ENCODE assay signal across 1 cellular context in the genomic region with DNA sequence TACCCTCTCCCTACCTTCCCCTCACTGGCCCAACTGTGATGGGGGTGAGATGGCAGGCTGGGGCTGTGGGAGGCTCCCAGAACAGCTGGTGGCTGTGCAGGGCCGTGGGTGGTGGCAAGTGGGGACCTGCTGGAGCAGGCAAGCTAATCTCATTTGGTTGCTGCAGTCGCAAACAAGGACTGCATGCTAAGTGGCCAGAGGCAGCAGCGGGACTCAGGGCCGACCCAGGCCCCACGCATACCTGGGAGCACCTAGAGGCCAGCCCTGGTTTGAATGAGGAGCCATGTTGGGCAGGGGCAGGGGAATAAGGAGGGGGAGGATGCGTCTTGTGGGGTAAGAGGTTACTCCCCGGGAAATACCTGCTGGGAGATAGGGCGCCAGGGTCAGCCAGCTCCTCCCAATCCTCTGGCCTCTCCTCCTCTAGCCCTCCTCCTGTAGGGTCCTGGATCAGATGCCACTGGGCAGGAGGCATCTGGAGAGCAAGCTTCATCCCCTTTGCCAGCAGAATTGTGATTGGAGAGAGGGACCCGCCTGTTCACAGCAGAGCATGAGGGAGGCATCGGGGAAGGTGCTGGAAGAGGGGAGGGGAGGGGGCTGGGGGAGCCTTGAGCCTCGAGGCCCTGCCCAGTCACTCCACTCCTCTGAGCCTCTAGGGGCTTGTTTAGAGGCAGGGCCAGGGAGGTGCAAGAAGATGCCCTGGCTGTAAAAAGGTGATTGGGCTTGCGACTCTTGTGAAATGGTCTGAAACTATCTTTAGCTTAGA.
TF ChIP-seq lines count a peak whose summit lies in the region.

No MANE protein-coding gene starts in this region.

TF ChIP-seq in GM23338, 12 proteins besides CTCF, POLR2A, EP300 and RAD21 (continued from another document):
- TF ChIP-seq REST (IDR thresholded peaks at IDR 0.05; ENCODE audit: unreplicated experiment) (no peak), ZNF331 (CRISPR knock-in tag; IDR thresholded peaks at IDR 0.05; ENCODE audit: low read depth) (no peak), ZNF114 (CRISPR knock-in tag; IDR thresholded peaks at IDR 0.05) (no peak), STAT1 (IDR thresholded peaks at IDR 0.05; ENCODE audit: unreplicated experiment) (no peak), POLR2AphosphoS5 (IDR thresholded peaks at IDR 0.05; ENCODE audit: low read depth) (no peak), ZNF462 (CRISPR knock-in tag; IDR thresholded peaks at IDR 0.05) (no peak), EZH2 (IDR thresholded peaks at IDR 0.05; ENCODE audit: low read depth, unreplicated experiment) (no peak), JUNB (IDR thresholded peaks at IDR 0.05; ENCODE audit: unreplicated experiment) (no peak), NANOG (IDR thresholded peaks at IDR 0.05; ENCODE audit: borderline replicate concordance) (no peak), CREB1 (CRISPR knock-in tag; IDR thresholded peaks at IDR 0.05; ENCODE audit: low read depth) (no peak)
- TF ChIP-seq, protein P1, sequence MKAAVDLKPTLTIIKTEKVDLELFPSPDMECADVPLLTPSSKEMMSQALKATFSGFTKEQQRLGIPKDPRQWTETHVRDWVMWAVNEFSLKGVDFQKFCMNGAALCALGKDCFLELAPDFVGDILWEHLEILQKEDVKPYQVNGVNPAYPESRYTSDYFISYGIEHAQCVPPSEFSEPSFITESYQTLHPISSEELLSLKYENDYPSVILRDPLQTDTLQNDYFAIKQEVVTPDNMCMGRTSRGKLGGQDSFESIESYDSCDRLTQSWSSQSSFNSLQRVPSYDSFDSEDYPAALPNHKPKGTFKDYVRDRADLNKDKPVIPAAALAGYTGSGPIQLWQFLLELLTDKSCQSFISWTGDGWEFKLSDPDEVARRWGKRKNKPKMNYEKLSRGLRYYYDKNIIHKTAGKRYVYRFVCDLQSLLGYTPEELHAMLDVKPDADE (IDR thresholded peaks at IDR 0.05) = no peak
